Comparison of ENCODE assay signal across 10 cellular contexts in genomic region chr22:36340621-36341020, GRCh38. TPM values are rescaled to one million over a fixed set of nuclear protein-coding genes. Genes with fewer than 3 reads are reported as not detected.
A peak's percentile ranks its signal among the peaks of the same experiment; 100 is the strongest.
DNase-seq lines count a peak whose midpoint lies in the region; ATAC-seq and TF ChIP-seq lines count a peak whose summit lies in the region.
"Had no signal": no experiment of that assay in that cellular context is flagged by ENCODE, and none has a peak within 500 bp of the region (broad histone marks: within the 10 kb centered on the region; RNA-seq: fewer than 3 reads in every experiment).

No MANE protein-coding gene starts in this region.

- H3K27me3 ChIP-seq in GM23248 (replicated peaks; ENCODE audit: insufficient read depth) (no peaks in the 10 kb centered on the region), right atrium auricular region (no peaks in the 10 kb centered on the region), psoas muscle (ENCODE audit: insufficient read depth in 3 of 3, low read length in 2 of 3) (no peaks in the 10 kb centered on the region)

- H3K4me1 Mint-ChIP-seq in activated CD4-positive, alpha-beta memory T cell treated with anti-CD3 and anti-CD28 coated beads, Interleukin-2, amount 10 ng/mL, durations not matched to agents 7 days and 5 days, result peaks cover 96% of the 10 kb centered on the region

- H2AFZ ChIP-seq in GM23248, result no peak overlapping the region

- 93 to 98% methylated on average over 9 of the region's 9 CpGs for WGBS in GM23248 (ENCODE audit: low coverage in 1 of 2, low lambda C conversion rate in 2 of 2, missing lambda C conversion rate in 2 of 2), 2 experiments
- 54 to 70% (median 69%) methylated on average over 9 of the region's 9 CpGs for WGBS in psoas muscle, 3 donors

- in situ Hi-C loops in GM23248 (cut with MboI), result no loop called here

- DNase-seq in GM23248, result no peak
- no peak for DNase-seq in activated CD4-positive, alpha-beta memory T cell treated with anti-CD3 and anti-CD28 coated beads, Interleukin-2, amount 10 ng/mL, durations not matched to agents 7 days and 5 days
- no peak for DNase-seq in right atrium auricular region (ENCODE audit: low spot score)
- DNase-seq in psoas muscle, result no peak
- no peak for DNase-seq in kidney glomerular epithelial cell (lab: John Stamatoyannopoulos, UW)
- no peak for DNase-seq in retina
- no peak for DNase-seq in cerebellar cortex (ENCODE audit: low spot score)
- DNase-seq: NCI-H774 had no signal

- peaks cover 42% of the 10 kb centered on the region for H3K4me1 ChIP-seq in GM23248 (ENCODE audit: insufficient read depth)
- peaks cover 0 to 100% of the 10 kb centered on the region in 2 donors for H3K4me1 ChIP-seq in right atrium auricular region
- H3K4me1 ChIP-seq in psoas muscle, result peaks cover 36% of the 10 kb centered on the region

- POLR2A ChIA-PET in activated CD4-positive, alpha-beta memory T cell treated with anti-CD3 and anti-CD28 coated beads, Interleukin-2, amount 10 ng/mL, durations not matched to agents 7 days and 5 days (lab: Charles Lee), result interaction anchor here (0.7 to 16.7 kb wide), 8 partner anchors 8 to 48 kb away, joined by 3 to 355 read pairs (median 9); partner anchors contain the start of gene MYH9

- H3K27ac ChIP-seq in GM23248 (peak overlapping the region; percentile 87), right atrium auricular region (peak overlapping the region; percentile 98 to 99), psoas muscle (peak overlapping the region; percentile 30)
- H3K27ac ChIP-seq: VCaP had no signal

- H3K36me3 ChIP-seq in GM23248 (ENCODE audit: low read depth) (peaks cover 68% of the 10 kb centered on the region), right atrium auricular region (peaks cover 98% of the 10 kb centered on the region), psoas muscle (ENCODE audit: insufficient read depth in 1 of 2, low read depth in 1 of 2) (peaks cover 6 to 98% of the 10 kb centered on the region in 2 donors)

- peaks cover 82% of the 10 kb centered on the region for H3F3A ChIP-seq in GM23248 (ENCODE audit: insufficient read depth)

- no peak overlapping the region for H3K4me2 ChIP-seq in GM23248 (ENCODE audit: unreplicated experiment)

- no peak overlapping the region for H3K9ac ChIP-seq in GM23248

- H3K4me3 ChIP-seq in GM23248 (no peak overlapping the region), right atrium auricular region (no peak overlapping the region), psoas muscle (no peak overlapping the region)

- no peak overlapping the region for H3K4me3 Mint-ChIP-seq in activated CD4-positive, alpha-beta memory T cell treated with anti-CD3 and anti-CD28 coated beads, Interleukin-2, amount 10 ng/mL, durations not matched to agents 7 days and 5 days

- H4K20me1 ChIP-seq in GM23248 (ENCODE audit: insufficient read depth), result peaks cover 11% of the 10 kb centered on the region; the same call in 1 of the 2 replicates

- ATAC-seq in psoas muscle (no peak), HG03039 (IDR thresholded peaks at IDR 0.05; ENCODE audit: unreplicated experiment) (no peak)

- H3K27ac Mint-ChIP-seq in activated CD4-positive, alpha-beta memory T cell treated with anti-CD3 and anti-CD28 coated beads, Interleukin-2, amount 10 ng/mL, durations not matched to agents 7 days and 5 days, result peak overlapping the region; percentile 83

- H3K79me2 ChIP-seq in GM23248 (ENCODE audit: insufficient read depth), result peaks cover 98% of the 10 kb centered on the region

- no peaks in the 10 kb centered on the region for H3K9me2 ChIP-seq in GM23248 (ENCODE audit: insufficient read depth)

- TF ChIP-seq CTCF in right atrium auricular region (IDR thresholded peaks at IDR 0.05), result no peak
- TF ChIP-seq CTCF in psoas muscle (IDR thresholded peaks at IDR 0.05), result no peak

- H3K27me3 Mint-ChIP-seq in activated CD4-positive, alpha-beta memory T cell treated with anti-CD3 and anti-CD28 coated beads, Interleukin-2, amount 10 ng/mL, durations not matched to agents 7 days and 5 days, result no peaks in the 10 kb centered on the region

- H3K9me3 ChIP-seq in GM23248 (ENCODE audit: low read depth) (no peaks in the 10 kb centered on the region), right atrium auricular region (no peaks in the 10 kb centered on the region), psoas muscle (no peaks in the 10 kb centered on the region)

- H3K36me3 Mint-ChIP-seq in activated CD4-positive, alpha-beta memory T cell treated with anti-CD3 and anti-CD28 coated beads, Interleukin-2, amount 10 ng/mL, durations not matched to agents 7 days and 5 days (ENCODE audit: low read depth), result peaks cover 88% of the 10 kb centered on the region

- intact Hi-C loops in psoas muscle (cut with DNase I), result no loop called here

- CTCF ChIA-PET in activated CD4-positive, alpha-beta memory T cell treated with anti-CD3 and anti-CD28 coated beads, Interleukin-2, amount 10 ng/mL, durations not matched to agents 7 days and 5 days (lab: Charles Lee), result interaction anchor here (0.5 to 1.6 kb wide), 4 partner anchors 11 to 40 kb away, joined by 3 to 7 read pairs (median 4); no protein-coding TSS in a partner anchor

- H3K9me3 Mint-ChIP-seq in activated CD4-positive, alpha-beta memory T cell treated with anti-CD3 and anti-CD28 coated beads, Interleukin-2, amount 10 ng/mL, durations not matched to agents 7 days and 5 days, result no peaks in the 10 kb centered on the region

RNA-seq across cellular contexts. Expression of gene MYH9, which starts 47.1 kb away (rescaled TPM):
- 420 and 453 TPM in 2 replicates for total RNA-seq in GM23248 (2014; rRNA removed; shearing (Covaris generic))
- polyA plus RNA-seq in GM23248 (2016; fragmentation: Nextera tagmentation; extraction: Ambion mirVana) (282 and 287 TPM in 2 replicates), psoas muscle (10 to 100 TPM; 35.6 to 89.3 (median 56.3) TPM)
- total RNA-seq in activated CD4-positive, alpha-beta memory T cell treated with anti-CD3 and anti-CD28 coated beads, Interleukin-2, amount 10 ng/mL, durations not matched to agents 7 days and 5 days, result 100 to 1,000 TPM; 840 to 865 TPM
- total RNA-seq in right atrium auricular region (100 to 1,000 TPM; 125 to 229 TPM), psoas muscle (100 to 1,000 TPM in 3 of 4 donors, 10 to 100 TPM in 1; 92.0 to 214 (median 179) TPM)

Comparison
In these comparisons a context has a peak if more than half of its experiments do, and no peak if none do; other contexts are left out.
1. H3K27ac ChIP-seq: peak in every context shown above with its lines; median percentile 98 in right atrium auricular region; 87 in GM23248; 30 in psoas muscle.